ENCODE assay signal across 20 cellular contexts in the genomic region with DNA sequence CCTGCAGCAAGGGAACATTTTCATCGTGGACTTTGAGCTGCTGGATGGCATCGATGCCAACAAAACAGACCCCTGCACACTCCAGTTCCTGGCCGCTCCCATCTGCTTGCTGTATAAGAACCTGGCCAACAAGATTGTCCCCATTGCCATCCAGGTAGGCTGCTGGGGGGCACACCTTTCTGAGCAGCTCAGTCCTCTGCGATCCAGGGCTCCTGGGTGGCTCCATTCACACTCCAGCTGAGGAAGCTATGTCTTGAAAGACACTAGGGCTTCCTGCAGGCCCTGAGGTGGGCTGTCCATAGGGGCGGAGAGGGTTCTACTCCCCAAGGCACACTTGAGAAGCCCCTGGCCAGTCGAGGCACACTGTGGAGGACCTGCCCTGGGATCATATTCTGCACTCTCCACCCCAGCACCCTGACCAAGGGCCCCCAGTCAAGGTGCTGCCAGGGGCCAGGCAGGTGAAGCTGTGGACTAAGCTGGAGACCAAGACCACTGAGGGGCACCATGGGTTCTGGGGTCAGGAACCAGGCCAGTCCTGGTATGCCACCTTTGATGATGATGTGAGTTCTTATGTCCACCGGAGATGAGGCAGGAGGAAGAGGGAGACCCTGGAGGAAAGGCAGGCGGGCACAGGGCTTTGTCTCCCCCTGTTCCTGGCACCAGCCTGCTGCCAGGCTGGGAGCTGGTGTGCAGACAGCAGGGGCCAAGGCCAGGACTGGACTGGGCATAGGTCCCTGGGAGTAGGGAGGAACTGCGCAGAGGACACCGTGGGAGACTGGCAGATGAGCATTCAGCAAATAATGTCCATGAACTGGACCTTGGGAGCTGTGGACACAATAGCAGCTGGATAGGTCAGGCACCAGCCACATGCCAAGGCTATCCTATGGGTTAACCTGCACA. TPM values are rescaled to one million over a fixed set of nuclear protein-coding genes. Genes with fewer than 3 reads are reported as not detected.
A peak's percentile ranks its signal among the peaks of the same experiment; 100 is the strongest.
DNase-seq lines count a peak whose midpoint lies in the region; ATAC-seq and TF ChIP-seq lines count a peak whose summit lies in the region.
"Had no signal": no experiment of that assay in that cellular context is flagged by ENCODE, and none has a peak within 500 bp of the region (broad histone marks: within the 10 kb centered on the region; RNA-seq: fewer than 3 reads in every experiment).

No MANE protein-coding gene starts in this region.

- ATAC-seq in activated CD8-positive, alpha-beta T cell treated with anti-CD3 and anti-CD28 coated beads, Interleukin-2, amount 10 ng/mL, durations not matched to agents 7 days and 5 days: no peak
- no peak for ATAC-seq in activated CD8-positive, alpha-beta T cell treated with anti-CD3 and anti-CD28 coated beads for 36 hours
- no peak for ATAC-seq in T-helper 17 cell
- ATAC-seq: A549; CD8-positive, alpha-beta T cell; Panc1 had no signal

- POLR2A ChIA-PET in activated CD8-positive, alpha-beta T cell treated with anti-CD3 and anti-CD28 coated beads, Interleukin-2, amount 10 ng/mL, durations not matched to agents 7 days and 5 days (lab: Charles Lee): interaction anchor here (1.6 kb wide), 1 partner anchor 9 kb away, joined by 15 read pairs; no protein-coding TSS in a partner anchor
- POLR2A ChIA-PET in activated CD8-positive, alpha-beta T cell treated with anti-CD3 and anti-CD28 coated beads for 36 hours (lab: Charles Lee): interaction anchor here (0.7 to 2.8 kb wide), 2 partner anchors 8 to 153 kb away, joined by 3 to 9 read pairs; no protein-coding TSS in a partner anchor

- peaks cover 15% of the 10 kb centered on the region for H3K36me3 Mint-ChIP-seq in activated CD8-positive, alpha-beta T cell treated with anti-CD3 and anti-CD28 coated beads, Interleukin-2, amount 10 ng/mL, durations not matched to agents 7 days and 5 days (ENCODE audit: low read depth)
- H3K36me3 Mint-ChIP-seq in activated CD8-positive, alpha-beta T cell treated with anti-CD3 and anti-CD28 coated beads for 36 hours (ENCODE audit: low read depth): no peaks in the 10 kb centered on the region
- peaks cover 5% of the 10 kb centered on the region for H3K36me3 Mint-ChIP-seq in T-helper 17 cell (ENCODE audit: low read depth)
- no peaks in the 10 kb centered on the region for H3K36me3 Mint-ChIP-seq in osteocyte (ENCODE audit: unreplicated experiment)
- H3K36me3 Mint-ChIP-seq: CD8-positive, alpha-beta T cell had no signal

- peak overlapping the region; percentile 99 for H3K4me2 ChIP-seq in BLaER1
- H3K4me2 ChIP-seq: A549 had no signal

- no peaks in the 10 kb centered on the region for H4K20me1 ChIP-seq in BLaER1

- H3K27me3 ChIP-seq in BLaER1: no peaks in the 10 kb centered on the region

- CTCF ChIA-PET in activated CD8-positive, alpha-beta T cell treated with anti-CD3 and anti-CD28 coated beads, Interleukin-2, amount 10 ng/mL, durations not matched to agents 7 days and 5 days (lab: Charles Lee): no interaction called here
- CTCF ChIA-PET in activated CD8-positive, alpha-beta T cell treated with anti-CD3 and anti-CD28 coated beads for 36 hours (lab: Charles Lee): interaction anchor here (3.2 kb wide), 1 partner anchor 194 kb away, joined by 8 read pairs; no protein-coding TSS in a partner anchor

- peaks cover 67% of the 10 kb centered on the region for H3K4me1 Mint-ChIP-seq in activated CD8-positive, alpha-beta T cell treated with anti-CD3 and anti-CD28 coated beads, Interleukin-2, amount 10 ng/mL, durations not matched to agents 7 days and 5 days (ENCODE audit: low read depth)
- peaks cover 17% of the 10 kb centered on the region for H3K4me1 Mint-ChIP-seq in activated CD8-positive, alpha-beta T cell treated with anti-CD3 and anti-CD28 coated beads for 36 hours (ENCODE audit: low read depth)
- H3K4me1 Mint-ChIP-seq in T-helper 17 cell (peaks cover 50% of the 10 kb centered on the region), osteocyte (ENCODE audit: unreplicated experiment) (no peaks in the 10 kb centered on the region)

- intact Hi-C loops in activated CD8-positive, alpha-beta T cell treated with anti-CD3 and anti-CD28 coated beads for 36 hours (cut with micrococcal nuclease): no loop called here

- no peaks in the 10 kb centered on the region for H3K36me3 ChIP-seq in BLaER1

- H3K27ac ChIP-seq in BLaER1: peak overlapping the region; percentile 78
- H3K27ac ChIP-seq: A549 had no signal

- H3K27me3 Mint-ChIP-seq in activated CD8-positive, alpha-beta T cell treated with anti-CD3 and anti-CD28 coated beads, Interleukin-2, amount 10 ng/mL, durations not matched to agents 7 days and 5 days (ENCODE audit: low read depth): no peaks in the 10 kb centered on the region
- H3K27me3 Mint-ChIP-seq in activated CD8-positive, alpha-beta T cell treated with anti-CD3 and anti-CD28 coated beads for 36 hours: peaks cover 2% of the 10 kb centered on the region
- H3K27me3 Mint-ChIP-seq in T-helper 17 cell: no peaks in the 10 kb centered on the region
- peaks cover 8% of the 10 kb centered on the region for H3K27me3 Mint-ChIP-seq in osteocyte (ENCODE audit: unreplicated experiment)

- H3K4me1 ChIP-seq in BLaER1: peaks cover 83% of the 10 kb centered on the region

- H3K9me3 ChIP-seq in BLaER1 (no peaks in the 10 kb centered on the region), T-helper 17 cell (ENCODE audit: control insufficient read depth, low read length, poor library complexity, severe bottlenecking) (no peaks in the 10 kb centered on the region)
- H3K9me3 ChIP-seq: A549 had no signal

- H3K27ac Mint-ChIP-seq in activated CD8-positive, alpha-beta T cell treated with anti-CD3 and anti-CD28 coated beads, Interleukin-2, amount 10 ng/mL, durations not matched to agents 7 days and 5 days: peak overlapping the region; percentile 51
- no peak overlapping the region for H3K27ac Mint-ChIP-seq in activated CD8-positive, alpha-beta T cell treated with anti-CD3 and anti-CD28 coated beads for 36 hours
- peak overlapping the region; percentile 74 for H3K27ac Mint-ChIP-seq in T-helper 17 cell
- H3K27ac Mint-ChIP-seq in osteocyte (ENCODE audit: unreplicated experiment): no peak overlapping the region
- H3K27ac Mint-ChIP-seq: CD8-positive, alpha-beta T cell had no signal

- no peak for TF ChIP-seq CTCF in activated CD8-positive, alpha-beta T cell treated with anti-CD3 and anti-CD28 coated beads for 36 hours (IDR thresholded peaks at IDR 0.05)
- TF ChIP-seq CTCF in osteocyte (IDR thresholded peaks at IDR 0.05): no peak

- H3K9ac ChIP-seq in BLaER1: peak overlapping the region; percentile 75

- H3K4me3 ChIP-seq in BLaER1: peak overlapping the region; percentile 63
- H3K4me3 ChIP-seq: A549 had no signal

- no peaks in the 10 kb centered on the region for H3K9me3 Mint-ChIP-seq in activated CD8-positive, alpha-beta T cell treated with anti-CD3 and anti-CD28 coated beads, Interleukin-2, amount 10 ng/mL, durations not matched to agents 7 days and 5 days (ENCODE audit: insufficient read depth)
- no peaks in the 10 kb centered on the region for H3K9me3 Mint-ChIP-seq in activated CD8-positive, alpha-beta T cell treated with anti-CD3 and anti-CD28 coated beads for 36 hours
- no peaks in the 10 kb centered on the region for H3K9me3 Mint-ChIP-seq in osteocyte (ENCODE audit: unreplicated experiment)
- H3K9me3 Mint-ChIP-seq: CD8-positive, alpha-beta T cell; H9 had no signal

- DNase-seq in activated CD8-positive, alpha-beta T cell treated with anti-CD3 and anti-CD28 coated beads, Interleukin-2, amount 10 ng/mL, durations not matched to agents 7 days and 5 days: no peak
- no peak for DNase-seq in activated CD8-positive, alpha-beta T cell treated with anti-CD3 and anti-CD28 coated beads for 36 hours
- no peak for DNase-seq in T-helper 17 cell
- peak; percentile 72 for DNase-seq in osteocyte (ENCODE audit: extremely low spot score, unreplicated experiment)
- no peak for DNase-seq in inferior parietal cortex (ENCODE audit: extremely low spot score)
- DNase-seq in ureter (ENCODE audit: low spot score): no peak
- no peak for DNase-seq in activated naive CD4-positive, alpha-beta T cell (lab: John Stamatoyannopoulos, UW)
- DNase-seq: AML-193, DND-41, GDM1, H9, Karpas-422, NCI-H1105 treated with DMSO at 0.1 percent for 48 hours, NCI-H187 treated with DMSO at 0.1 percent for 48 hours, SHP77 had no signal

- no peak overlapping the region for H3K4me3 Mint-ChIP-seq in activated CD8-positive, alpha-beta T cell treated with anti-CD3 and anti-CD28 coated beads, Interleukin-2, amount 10 ng/mL, durations not matched to agents 7 days and 5 days
- H3K4me3 Mint-ChIP-seq in activated CD8-positive, alpha-beta T cell treated with anti-CD3 and anti-CD28 coated beads for 36 hours: no peak overlapping the region
- H3K4me3 Mint-ChIP-seq in T-helper 17 cell (no peak overlapping the region), osteocyte (ENCODE audit: unreplicated experiment) (no peak overlapping the region)
- H3K4me3 Mint-ChIP-seq: CD8-positive, alpha-beta T cell; H9 had no signal

RNA-seq across cellular contexts. Expression of a gene that starts 54.8 kb away (rescaled TPM):
- total RNA-seq in activated CD8-positive, alpha-beta T cell treated with anti-CD3 and anti-CD28 coated beads, Interleukin-2, amount 10 ng/mL, durations not matched to agents 7 days and 5 days: 1 to 10 TPM; 9.7 to 9.9 TPM
- under 1 TPM; 0.56 to 0.60 TPM for total RNA-seq in activated CD8-positive, alpha-beta T cell treated with anti-CD3 and anti-CD28 coated beads for 36 hours
- total RNA-seq in T-helper 17 cell (10 to 100 TPM; 19.8 to 66.6 TPM), osteocyte (not detected in 2 replicates), ureter (237 TPM)
- total RNA-seq: NCI-H460 had no signal

Comparison
In these comparisons a context has a peak if more than half of its experiments do, and no peak if none do; other contexts are left out.
1. H3K27ac Mint-ChIP-seq: peak in activated CD8-positive, alpha-beta T cell treated with anti-CD3 and anti-CD28 coated beads, Interleukin-2, amount 10 ng/mL, durations not matched to agents 7 days and 5 days (single experiment) and T-helper 17 cell (single experiment); none in activated CD8-positive, alpha-beta T cell treated with anti-CD3 and anti-CD28 coated beads for 36 hours (single experiment) and osteocyte (single experiment).
2. RNA of a gene that starts 54.8 kb away (total RNA-seq): 237 TPM in ureter (single experiment), 19.8 to 66.6 TPM in T-helper 17 cell and 9.7 to 9.9 TPM in activated CD8-positive, alpha-beta T cell treated with anti-CD3 and anti-CD28 coated beads, Interleukin-2, amount 10 ng/mL, durations not matched to agents 7 days and 5 days; 0.56 to 0.60 TPM in activated CD8-positive, alpha-beta T cell treated with anti-CD3 and anti-CD28 coated beads for 36 hours and not detected in osteocyte; every median in the first group is over 4 times any median in the second.